In genomic region chr2:230773039-230773773, GRCh38 we compare ENCODE assay signal across 1 cellular context.
TF ChIP-seq lines count a peak whose summit lies in the region.

No MANE protein-coding gene starts in this region.

TF ChIP-seq in HCT116, 20 proteins besides CTCF, POLR2A, EP300 and RAD21:
- TF ChIP-seq ATF3 (IDR thresholded peaks at IDR 0.05) (no peak), ZNF274 (IDR thresholded peaks at IDR 0.05; ENCODE audit: low read depth, low read length) (no peak), POLR2AphosphoS5 (IDR thresholded peaks at IDR 0.05; ENCODE audit: low read depth, low read length) (no peak), EGR1 (IDR thresholded peaks at IDR 0.05; ENCODE audit: low read depth) (no peak), EZH2phosphoT487 (IDR thresholded peaks at IDR 0.05; ENCODE audit: borderline replicate concordance) (no peak), CBX3 (IDR thresholded peaks at IDR 0.05; ENCODE audit: low read depth) (no peak), TCF7L2 (IDR thresholded peaks at IDR 0.05; ENCODE audit: borderline replicate concordance, extremely low read depth, insufficient read depth, insufficient read length) (no peak), MAX (IDR thresholded peaks at IDR 0.05) (no peak), ZBTB33 (IDR thresholded peaks at IDR 0.05; ENCODE audit: extremely low read depth, insufficient replicate concordance, low read length) (no peak), REST (IDR thresholded peaks at IDR 0.05; ENCODE audit: low read depth) (no peak), EZH2 (IDR thresholded peaks at IDR 0.05) (no peak), CEBPB (IDR thresholded peaks at IDR 0.05; ENCODE audit: low read depth) (no peak), JUND (IDR thresholded peaks at IDR 0.05) (no peak), YY1 (IDR thresholded peaks at IDR 0.05; ENCODE audit: extremely low read depth, insufficient replicate concordance, low read depth, low read length) (no peak), FOSL1 (IDR thresholded peaks at IDR 0.05; ENCODE audit: low read depth) (no peak), SP1 (IDR thresholded peaks at IDR 0.05; ENCODE audit: low read depth) (no peak), ZFX (IDR thresholded peaks at IDR 0.05) (no peak)
